2 cellular contexts compared by ENCODE assay signal in genomic region chr19:13202112-13202511, GRCh38. TPM values are rescaled to one million over a fixed set of nuclear protein-coding genes. Genes with fewer than 3 reads are reported as not detected.
A peak's percentile ranks its signal among the peaks of the same experiment; 100 is the strongest.
DNase-seq lines count a peak whose midpoint lies in the region; ATAC-seq, FAIRE-seq and TF ChIP-seq lines count a peak whose summit lies in the region.
"Not testable (repeated sequence)": the region's sequence is repeated elsewhere in the genome, so short reads cannot be mapped to it uniquely, and the experiment has no call there.

No MANE protein-coding gene starts in this region.

- TF ChIP-seq EP300 in K562 (IDR thresholded peaks at IDR 0.05; ENCODE audit: low read length): not testable (repeated sequence)

- H3K9me1 ChIP-seq in K562 (ENCODE audit: control insufficient read depth, insufficient read depth, low read length): not testable (repeated sequence)

- not testable (repeated sequence) for H3K4me3 Mint-ChIP-seq in stimulated activated naive B cell treated with anti-CD40 and anti-IgM and Interleukin-4, amounts not matched to agents 10 μg/mL and 1 μg/mL and 100 μg/mL, for 72 hours

- not testable (repeated sequence) for TF ChIP-seq CTCF in K562 (IDR thresholded peaks at IDR 0.05 in 2 of 3, conservative IDR thresholded peaks at IDR 0.05 in 1 of 3; ENCODE audit: insufficient read depth in 2 of 3, low read depth in 1 of 3, low read length in 3 of 3)

- H3K9me3 Mint-ChIP-seq in stimulated activated naive B cell treated with anti-CD40 and anti-IgM and Interleukin-4, amounts not matched to agents 10 μg/mL and 1 μg/mL and 100 μg/mL, for 72 hours: not testable (repeated sequence)

- not testable (repeated sequence) for H3K4me1 ChIP-seq in K562 (replicated peaks in 1 of 2; ENCODE audit: control insufficient read depth in 2 of 2, insufficient read depth in 2 of 2, low read length in 2 of 2)

- not testable (repeated sequence) for H3K9ac ChIP-seq in K562 (ENCODE audit: insufficient read depth in 1 of 2, low read depth in 2 of 2, low read length in 2 of 2)

- TF ChIP-seq RAD21 in K562 (CRISPR knock-in tag; conservative IDR thresholded peaks at IDR 0.05 in 1 of 2, IDR thresholded peaks at IDR 0.05 in 1 of 2): not testable (repeated sequence)

- not testable (repeated sequence) for FAIRE-seq in K562 (lab: Jason Lieb, UNC)

- peak overlapping the region; percentile 14 for H3K27ac Mint-ChIP-seq in stimulated activated naive B cell treated with anti-CD40 and anti-IgM and Interleukin-4, amounts not matched to agents 10 μg/mL and 1 μg/mL and 100 μg/mL, for 72 hours

- not testable (repeated sequence) for H3K36me3 Mint-ChIP-seq in stimulated activated naive B cell treated with anti-CD40 and anti-IgM and Interleukin-4, amounts not matched to agents 10 μg/mL and 1 μg/mL and 100 μg/mL, for 72 hours

- CTCF ChIA-PET in K562 (lab: Yijun Ruan, JAX; ENCODE audit: low intra/inter-chr PET ratio): not testable (repeated sequence)

- not testable (repeated sequence) for H3K4me3 ChIP-seq in K562

- H3K4me1 Mint-ChIP-seq in stimulated activated naive B cell treated with anti-CD40 and anti-IgM and Interleukin-4, amounts not matched to agents 10 μg/mL and 1 μg/mL and 100 μg/mL, for 72 hours: not testable (repeated sequence)

- DNase-seq in K562 (ENCODE audit: extremely low read depth in 1 of 4, low spot score in 3 of 4); stimulated activated naive B cell treated with anti-CD40 and anti-IgM and Interleukin-4, amounts not matched to agents 10 μg/mL and 1 μg/mL and 100 μg/mL, for 72 hours: not testable (repeated sequence)

- H3K4me2 ChIP-seq in K562 (ENCODE audit: insufficient read depth, low read length): not testable (repeated sequence)

- intact Hi-C loops in K562 (cut with micrococcal nuclease): not testable (repeated sequence)

- WGBS in K562 (ENCODE audit: insufficient coverage, low coverage, missing lambda C conversion rate): 63% methylated on average over 7 of the region's 7 CpGs

- H3K27me3 Mint-ChIP-seq in stimulated activated naive B cell treated with anti-CD40 and anti-IgM and Interleukin-4, amounts not matched to agents 10 μg/mL and 1 μg/mL and 100 μg/mL, for 72 hours: not testable (repeated sequence)

- in situ Hi-C loops in K562 (cut with MboI): not testable (repeated sequence)

- H2AFZ ChIP-seq in K562 (ENCODE audit: low read depth, low read length): not testable (repeated sequence)

- not testable (repeated sequence) for TF ChIP-seq POLR2A in K562 (conservative IDR thresholded peaks at IDR 0.05)

- not testable (repeated sequence) for ATAC-seq in K562; stimulated activated naive B cell treated with anti-CD40 and anti-IgM and Interleukin-4, amounts not matched to agents 10 μg/mL and 1 μg/mL and 100 μg/mL, for 72 hours (replicated peaks)

- H3K27ac ChIP-seq in K562 (ENCODE audit: extremely low read depth, low read depth, low read length): not testable (repeated sequence)

- H3K79me2 ChIP-seq in K562 (ENCODE audit: control insufficient read depth, insufficient read depth, low read length): not testable (repeated sequence)

- POLR2A ChIA-PET in K562 (lab: Yijun Ruan, JAX): not testable (repeated sequence)

- not testable (repeated sequence) for H3K36me3 ChIP-seq in K562 (ENCODE audit: control insufficient read depth, insufficient read depth, low read length)

- not testable (repeated sequence) for H4K20me1 ChIP-seq in K562 (replicated peaks; ENCODE audit: control insufficient read depth, insufficient read depth, low read length)

- not testable (repeated sequence) for BruUV-seq in K562 (replicated peaks; lab: Mats Ljungman, UMichigan)

- H3K9me3 ChIP-seq in K562 (replicated peaks; ENCODE audit: control insufficient read depth, insufficient read depth, low read depth, low read length): not testable (repeated sequence)

- not testable (repeated sequence) for H3K27me3 ChIP-seq in K562 (ENCODE audit: control insufficient read depth in 2 of 2, insufficient read depth in 2 of 2, low read length in 2 of 2)

TF ChIP-seq in K562, 482 proteins besides CTCF, POLR2A, EP300 and RAD21:
- TF ChIP-seq DACH1 (IDR thresholded peaks at IDR 0.05; ENCODE audit: partially characterized antibody): peak; percentile 97
- peak; percentile 55; the same call in 1 of the 2 replicates for TF ChIP-seq ZBTB2 (IDR thresholded peaks at IDR 0.05)

RNA-seq across cellular contexts. Expression of gene IER2, which starts 51.9 kb away (rescaled TPM):
- 67.1 and 140 TPM in 2 replicates for total RNA-seq in K562 (2011; cell fraction: chromatin; rRNA removed; ENCODE audit: low replicate concordance)
- total RNA-seq in K562 (2011; cell fraction: nucleolus; rRNA removed): 139 and 159 TPM in 2 replicates
- 90.2 and 96.9 TPM in 2 replicates for total RNA-seq in K562 (2011; cell fraction: nucleoplasm; rRNA removed)
- 84.5 and 134 TPM in 2 replicates for total RNA-seq in K562 (2014; rRNA removed)
- total RNA-seq in K562 (2014; rRNA removed; fragmentation: Illumina TruSeq; extraction: Trizol): 23.6 and 24.4 TPM in 2 replicates
- total RNA-seq in K562 (2015; rRNA removed; fragmentation: Illumina TruSeq; extraction: Trizol): 14.8 and 17.4 TPM in 2 replicates
- 205 and 214 TPM in 2 replicates for total RNA-seq in K562 (2021)
- 23.7 and 32.9 TPM in 2 replicates for polyA plus RNA-seq in K562 (2011; rRNA removed)
- polyA plus RNA-seq in K562 (2011; cell fraction: cytosol; rRNA removed): 37.6 and 91.2 TPM in 2 replicates
- 112 and 193 TPM in 2 replicates for polyA plus RNA-seq in K562 (2011; cell fraction: nucleus; rRNA removed)
- 158 and 169 TPM in 2 replicates for polyA plus RNA-seq in K562 (2012)
- polyA plus RNA-seq in K562 (2014; fragmentation: Illumina TruSeq; extraction: Trizol): 35.5 and 67.9 TPM in 2 replicates
- polyA plus RNA-seq in K562 (2014; fragmentation: Nextera tagmentation; extraction: Ambion mirVana): 1 to 10 TPM; 4.5 to 5.1 TPM
- polyA plus RNA-seq in K562 (2014; rRNA removed): 127 and 140 TPM in 2 replicates
- polyA minus RNA-seq in K562 (2011; rRNA and poly(A)+ RNA removed): 8.8 and 9.1 TPM in 2 replicates
- polyA minus RNA-seq in K562 (2011; cell fraction: cytosol; rRNA and poly(A)+ RNA removed): 38.4 and 48.8 TPM in 2 replicates
- 39.2 and 41.5 TPM in 2 replicates for polyA minus RNA-seq in K562 (2011; cell fraction: nucleus; rRNA and poly(A)+ RNA removed)

RNA-seq across cellular contexts. Expression of gene STX10, which starts 51.9 kb away (rescaled TPM):
- 25.6 and 67.7 TPM in 2 replicates for total RNA-seq in K562 (2011; cell fraction: chromatin; rRNA removed; ENCODE audit: low replicate concordance)
- total RNA-seq in K562 (2011; cell fraction: nucleolus; rRNA removed): 56.9 and 60.3 TPM in 2 replicates
- total RNA-seq in K562 (2011; cell fraction: nucleoplasm; rRNA removed): 42.4 and 42.7 TPM in 2 replicates
- 57.8 and 59.2 TPM in 2 replicates for total RNA-seq in K562 (2014; rRNA removed)
- total RNA-seq in K562 (2014; rRNA removed; fragmentation: Illumina TruSeq; extraction: Trizol): 12.6 and 19.0 TPM in 2 replicates
- 31.0 and 33.9 TPM in 2 replicates for total RNA-seq in K562 (2015; rRNA removed; fragmentation: Illumina TruSeq; extraction: Trizol)
- total RNA-seq in K562 (2021): 39.6 and 41.6 TPM in 2 replicates
- polyA plus RNA-seq in K562 (2011; rRNA removed): 46.6 and 77.4 TPM in 2 replicates
- 62.2 and 72.6 TPM in 2 replicates for polyA plus RNA-seq in K562 (2011; cell fraction: cytosol; rRNA removed)
- polyA plus RNA-seq in K562 (2011; cell fraction: nucleus; rRNA removed): 159 and 172 TPM in 2 replicates
- 46.6 and 75.7 TPM in 2 replicates for polyA plus RNA-seq in K562 (2012)
- polyA plus RNA-seq in K562 (2014; fragmentation: Illumina TruSeq; extraction: Trizol): 30.3 and 35.2 TPM in 2 replicates
- polyA plus RNA-seq in K562 (2014; fragmentation: Nextera tagmentation; extraction: Ambion mirVana): 1 to 10 TPM in 1 of 2 experiments, under 1 TPM in 1; 0.51 to 1.7 TPM
- polyA plus RNA-seq in K562 (2014; rRNA removed): 66.3 and 78.0 TPM in 2 replicates
- polyA minus RNA-seq in K562 (2011; rRNA and poly(A)+ RNA removed): 12.8 and 14.0 TPM in 2 replicates
- 14.0 and 15.9 TPM in 2 replicates for polyA minus RNA-seq in K562 (2011; cell fraction: cytosol; rRNA and poly(A)+ RNA removed)
- 10.5 and 19.3 TPM in 2 replicates for polyA minus RNA-seq in K562 (2011; cell fraction: nucleus; rRNA and poly(A)+ RNA removed)
